ENCODE assay signal across 8 cellular contexts in genomic region chr13:51619614-51620013, GRCh38. TPM values are rescaled to one million over a fixed set of nuclear protein-coding genes. Genes with fewer than 3 reads are reported as not detected.
DNase-seq lines count a peak whose midpoint lies in the region; ATAC-seq and TF ChIP-seq lines count a peak whose summit lies in the region.

No MANE protein-coding gene starts in this region.

- H3K27ac ChIP-seq in transverse colon, result no peak overlapping the region
- H3K27ac ChIP-seq in spleen, result no peak overlapping the region

- TF ChIP-seq CTCF in astrocyte of the spinal cord (IDR thresholded peaks at IDR 0.05; ENCODE audit: low read depth, low read length) (no peak), transverse colon (IDR thresholded peaks at IDR 0.05) (no peak), spleen (IDR thresholded peaks at IDR 0.05 in 8 of 11, conservative IDR thresholded peaks at IDR 0.05 in 3 of 11) (no peak)

- in situ Hi-C loops in astrocyte of the spinal cord (cut with HindIII; ENCODE audit: low sequenced_read_pairs) (no loop called here), transverse colon (cut with MboI; ENCODE audit: low pct_ligation_motif_present in 1 of 4, low pct_unique_long_range_greater_than_20kb in 1 of 4, low sequenced_read_pairs in 3 of 4) (no loop called here)

- WGBS in transverse colon (ENCODE audit: low coverage in 1 of 2), 2 donors, result 38 to 74% methylated on average over 1 to 2 of the region's 2 CpGs
- WGBS in spleen, 5 donors, result 76 to 89% (median 83%) methylated on average over 2 of the region's 2 CpGs

- H3K27me3 ChIP-seq in transverse colon (no peaks in the 10 kb centered on the region), spleen (replicated peaks in 1 of 7) (no peaks in the 10 kb centered on the region)

- no peaks in the 10 kb centered on the region for H3K9me3 ChIP-seq in transverse colon
- no peaks in the 10 kb centered on the region for H3K9me3 ChIP-seq in spleen

- DNase-seq in AG20443 (ENCODE audit: low spot score), result peak; percentile 32
- peak; percentile 73 for DNase-seq in astrocyte of the spinal cord (ENCODE audit: low read depth, low spot score)
- peak; percentile 42 for DNase-seq in kidney tubule cell (ENCODE audit: low spot score)
- no peak for DNase-seq in transverse colon
- DNase-seq in central memory CD4-positive, alpha-beta T cell, result no peak
- DNase-seq in spleen, result no peak
- no peak for DNase-seq in SW 1271 (lab: John Stamatoyannopoulos, UW)

- TF ChIP-seq EP300 in transverse colon (IDR thresholded peaks at IDR 0.05; ENCODE audit: low read depth), result no peak

- TF ChIP-seq POLR2A in transverse colon (IDR thresholded peaks at IDR 0.05), result no peak
- no peak for TF ChIP-seq POLR2A in spleen (IDR thresholded peaks at IDR 0.05)

- H3K4me1 ChIP-seq in transverse colon (peaks cover 0 to 2% (median 0%) of the 10 kb centered on the region in 4 donors), spleen (peaks cover 3 to 64% (median 28%) of the 10 kb centered on the region in 6 donors)

- H3K4me3 ChIP-seq in astrocyte of the spinal cord (ENCODE audit: low read depth, low read length), result no peak overlapping the region
- no peak overlapping the region for H3K4me3 ChIP-seq in transverse colon
- H3K4me3 ChIP-seq in spleen, result no peak overlapping the region

- H3K36me3 ChIP-seq in transverse colon, result no peaks in the 10 kb centered on the region
- H3K36me3 ChIP-seq in spleen, result no peaks in the 10 kb centered on the region

- ATAC-seq in GM21786 (IDR thresholded peaks at IDR 0.05; ENCODE audit: unreplicated experiment), result peak; percentile 40

- intact Hi-C loops in transverse colon (cut with DNase I; ENCODE audit: low total_unique reads) (no loop called here), spleen (cut with DNase I; ENCODE audit: low total_unique reads) (no loop called here)

RNA-seq across cellular contexts. Expression of gene WDFY2, which starts 35.4 kb away (rescaled TPM):
- total RNA-seq in transverse colon, result 10 to 100 TPM in 1 of 4 donors, 1 to 10 TPM in 3; 2.4 to 12.3 (median 6.7) TPM
- 10 to 100 TPM; 18.5 to 32.2 (median 25.5) TPM for total RNA-seq in spleen
- polyA plus RNA-seq in spleen, result 1 to 10 TPM; 3.0 to 4.6 (median 4.5) TPM

Comparison
In these comparisons a context has a peak if more than half of its experiments do, and no peak if none do; other contexts are left out.
1. DNase-seq: peak in AG20443 (single experiment), astrocyte of the spinal cord (single experiment) and kidney tubule cell (single experiment); none in transverse colon (single experiment), central memory CD4-positive, alpha-beta T cell (single experiment), spleen (single experiment) and SW 1271 (0 of 2).